Comparison of ENCODE assay signal across 1 cellular context in genomic region chr7:106072715-106073091, GRCh38.
TF ChIP-seq lines count a peak whose summit lies in the region.

No MANE protein-coding gene starts in this region.

TF ChIP-seq in HEK293, 187 proteins besides CTCF, POLR2A, EP300 and RAD21 (continued from another document):
- TF ChIP-seq PRDM6 (tag by site-specific recombination; IDR thresholded peaks at IDR 0.05) (peak; percentile 51; the same call in 1 of the 2 replicates), ZNF843 (tag by site-specific recombination; IDR thresholded peaks at IDR 0.05) (no peak), ZNF510 (tag by site-specific recombination; IDR thresholded peaks at IDR 0.05; ENCODE audit: insufficient replicate concordance) (no peak), ATF2 (tag by site-specific recombination; IDR thresholded peaks at IDR 0.05; ENCODE audit: low read depth) (no peak), ZEB2 (tag by site-specific recombination; IDR thresholded peaks at IDR 0.05) (no peak)
- TF ChIP-seq, protein P1, sequence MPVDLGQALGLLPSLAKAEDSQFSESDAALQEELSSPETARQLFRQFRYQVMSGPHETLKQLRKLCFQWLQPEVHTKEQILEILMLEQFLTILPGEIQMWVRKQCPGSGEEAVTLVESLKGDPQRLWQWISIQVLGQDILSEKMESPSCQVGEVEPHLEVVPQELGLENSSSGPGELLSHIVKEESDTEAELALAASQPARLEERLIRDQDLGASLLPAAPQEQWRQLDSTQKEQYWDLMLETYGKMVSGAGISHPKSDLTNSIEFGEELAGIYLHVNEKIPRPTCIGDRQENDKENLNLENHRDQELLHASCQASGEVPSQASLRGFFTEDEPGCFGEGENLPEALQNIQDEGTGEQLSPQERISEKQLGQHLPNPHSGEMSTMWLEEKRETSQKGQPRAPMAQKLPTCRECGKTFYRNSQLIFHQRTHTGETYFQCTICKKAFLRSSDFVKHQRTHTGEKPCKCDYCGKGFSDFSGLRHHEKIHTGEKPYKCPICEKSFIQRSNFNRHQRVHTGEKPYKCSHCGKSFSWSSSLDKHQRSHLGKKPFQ (tag by site-specific recombination; IDR thresholded peaks at IDR 0.05) = 0 out of 2 replicates have a peak, but pooled peaks have one; percentile 33
TF ChIP-seq in HEK293: peak in this region for 2.
